Comparison of ENCODE assay signal across 13 cellular contexts in genomic region chr7:149860821-149861727, GRCh38. TPM values are rescaled to one million over a fixed set of nuclear protein-coding genes. Genes with fewer than 3 reads are reported as not detected.
DNase-seq lines count a peak whose midpoint lies in the region; ATAC-seq, FAIRE-seq and TF ChIP-seq lines count a peak whose summit lies in the region.
"Had no signal": no experiment of that assay in that cellular context is flagged by ENCODE, and none has a peak within 500 bp of the region (broad histone marks: within the 10 kb centered on the region; RNA-seq: fewer than 3 reads in every experiment).

No MANE protein-coding gene starts in this region.

- in situ Hi-C loops in HepG2 (cut with HindIII; ENCODE audit: extremely low pct_ligation_motif_present, low pct_unique_long_range_greater_than_20kb), result loop anchor here (25.0 kb wide), 1 partner anchor 176 kb away; no protein-coding TSS in a partner anchor

- no peaks in the 10 kb centered on the region for H3K9me3 Mint-ChIP-seq in WTC11
- H3K9me3 Mint-ChIP-seq: activated naive CD4-positive, alpha-beta T cell treated with anti-CD3 and anti-CD28 coated beads for 36 hours had no signal

- CTCF ChIA-PET in A673 (lab: Charles Lee), result no interaction called here
- CTCF ChIA-PET in WTC11 (lab: Charles Lee), result interaction anchor here (0.6 to 4.0 kb wide), 28 partner anchors 10 to 361 kb away, joined by 3 to 62 read pairs (median 5); partner anchors contain the start of genes ATP6V0E2 and ZNF862
- CTCF ChIA-PET in HepG2 (lab: Yijun Ruan, JAX; ENCODE audit: low intra/inter-chr PET ratio, low total read pairs), result interaction anchor here (1.0 to 1.3 kb wide), 2 partner anchors 12 to 415 kb away, joined by 3 to 4 read pairs; no protein-coding TSS in a partner anchor

- H3K9me3 ChIP-seq in A673 (ENCODE audit: low read depth, low read length, poor library complexity, severe bottlenecking) (no peaks in the 10 kb centered on the region), HepG2 (ENCODE audit: low read length) (no peaks in the 10 kb centered on the region)
- H3K9me3 ChIP-seq: spleen had no signal

- no peaks in the 10 kb centered on the region for H3K27me3 Mint-ChIP-seq in WTC11 (ENCODE audit: low read depth)

- no peaks in the 10 kb centered on the region for H3K36me3 Mint-ChIP-seq in WTC11

- peaks cover 7% of the 10 kb centered on the region for H3K4me1 Mint-ChIP-seq in WTC11

- no peaks in the 10 kb centered on the region for H4K20me1 ChIP-seq in HepG2 (ENCODE audit: insufficient read depth, low read length)

- 50% methylated on average over 23 of the region's 45 CpGs for WGBS in HepG2 (ENCODE audit: low lambda C conversion rate)

- POLR2A ChIA-PET in A673 (lab: Charles Lee; ENCODE audit: low non-redundant PET), result no interaction called here
- POLR2A ChIA-PET in WTC11 (lab: Charles Lee), result interaction anchor here (1.3 kb wide), 1 partner anchor 23 kb away, joined by 6 read pairs; the partner anchor contains the start of gene ZNF862
- POLR2A ChIA-PET in HepG2 (lab: Yijun Ruan, JAX), result no interaction called here

- TF ChIP-seq RAD21 in HepG2 (CRISPR knock-in tag; IDR thresholded peaks at IDR 0.05), result peak; percentile 89

- no peak overlapping the region for H3K4me2 ChIP-seq in HepG2 (ENCODE audit: low read depth, low read length)

- peak; percentile 49 for TF ChIP-seq CTCF in A673 (conservative IDR thresholded peaks at IDR 0.05; ENCODE audit: low read depth, low read length)
- peak; percentile 43 for TF ChIP-seq CTCF in GM12864 (IDR thresholded peaks at IDR 0.05; ENCODE audit: low read depth, low read length, missing control alignments)
- TF ChIP-seq CTCF in WTC11 (IDR thresholded peaks at IDR 0.05), result peak; percentile 91
- peak; percentile 89 for TF ChIP-seq CTCF in HepG2 (CRISPR knock-in tag; IDR thresholded peaks at IDR 0.05)

- DNase-seq in A673 (ENCODE audit: low spot score), result no peak
- DNase-seq in GM12864 (ENCODE audit: low read depth), result no peak
- DNase-seq in WTC11 (ENCODE audit: low spot score), result peak; percentile 80
- no peak for DNase-seq in HepG2 (ENCODE audit: low spot score)
- no peak for DNase-seq in cerebellar nuclear complex (lab: John Stamatoyannopoulos, UW)
- DNase-seq in NCI-H748 treated with DMSO at 0.1 percent for 48 hours (lab: John Stamatoyannopoulos, UW), result no peak
- DNase-seq: activated naive CD4-positive, alpha-beta T cell treated with anti-CD3 and anti-CD28 coated beads for 36 hours; spleen; stimulated activated naive CD4-positive, alpha-beta T cell had no signal

- no peak overlapping the region for H3K4me3 ChIP-seq in A673 (ENCODE audit: low read depth, low read length, poor library complexity, severe bottlenecking)
- no peak overlapping the region for H3K4me3 ChIP-seq in GM12864 (ENCODE audit: low read depth, low read length)
- H3K4me3 ChIP-seq in HepG2 (replicated peaks in 1 of 3; ENCODE audit: insufficient read depth in 1 of 3, low read depth in 2 of 3, low read length in 3 of 3), result no peak overlapping the region
- H3K4me3 ChIP-seq: lung, spleen had no signal

- peak; percentile 93 for ATAC-seq in WTC11
- ATAC-seq in HepG2, result peak; percentile 79
- ATAC-seq in GM18909 (IDR thresholded peaks at IDR 0.05; ENCODE audit: poor library complexity, unreplicated experiment), result no peak
- ATAC-seq in HG03095 (IDR thresholded peaks at IDR 0.05; ENCODE audit: unreplicated experiment), result no peak

- BruUV-seq in A673 (replicated peaks; lab: Mats Ljungman, UMichigan), result no TSS peak
- no TSS peak for BruUV-seq in HepG2 (replicated peaks; lab: Mats Ljungman, UMichigan)

- no peak overlapping the region for H2AFZ ChIP-seq in HepG2 (ENCODE audit: low read length)

- H3K36me3 ChIP-seq in A673 (ENCODE audit: insufficient read depth, low read length, poor library complexity, severe bottlenecking) (no peaks in the 10 kb centered on the region), HepG2 (replicated peaks in 1 of 2; ENCODE audit: control insufficient read depth in 1 of 2, insufficient read depth in 2 of 2, low read length in 2 of 2) (no peaks in the 10 kb centered on the region)

- intact Hi-C loops in A673 (cut with micrococcal nuclease; ENCODE audit: unreplicated experiment), result no loop called here
- intact Hi-C loops in HepG2 (cut with micrococcal nuclease; ENCODE audit: unreplicated experiment), result no loop called here

- H3K79me2 ChIP-seq in HepG2 (ENCODE audit: insufficient read depth, low read length), result no peaks in the 10 kb centered on the region

- H3K4me1 ChIP-seq in A673 (ENCODE audit: insufficient read depth, low read length, poor library complexity, severe bottlenecking) (no peaks in the 10 kb centered on the region), HepG2 (ENCODE audit: insufficient read depth, low read length) (no peaks in the 10 kb centered on the region)

- TF ChIP-seq POLR2A in HepG2 (IDR thresholded peaks at IDR 0.05; ENCODE audit: insufficient read depth in 1 of 2, low read depth in 2 of 2, low read length in 2 of 2), result no peak

- FAIRE-seq in HepG2 (lab: Jason Lieb, UNC), result no peak
- FAIRE-seq: GM19239 had no signal

- H3K9ac ChIP-seq in HepG2 (ENCODE audit: insufficient read depth, low read depth, low read length), result no peak overlapping the region

- TF ChIP-seq EP300 in HepG2 (IDR thresholded peaks at IDR 0.05; ENCODE audit: low read depth in 2 of 2, low read length in 2 of 2) (no peak), HepG2 (CRISPR knock-in tag; IDR thresholded peaks at IDR 0.05; ENCODE audit: borderline replicate concordance) (no peak)

- H3K27ac ChIP-seq in A673 (ENCODE audit: low read depth, low read length, poor library complexity, severe bottlenecking) (no peak overlapping the region), HepG2 (ENCODE audit: extremely low read length, insufficient read depth, low read length) (no peak overlapping the region)
- H3K27ac ChIP-seq: spleen had no signal

- no peak overlapping the region for H3K27ac Mint-ChIP-seq in WTC11
- H3K27ac Mint-ChIP-seq: activated naive CD4-positive, alpha-beta T cell treated with anti-CD3 and anti-CD28 coated beads for 36 hours had no signal

- no peaks in the 10 kb centered on the region for H3K27me3 ChIP-seq in A673 (replicated peaks; ENCODE audit: insufficient read depth, low read depth, low read length, poor library complexity)
- H3K27me3 ChIP-seq in HepG2 (ENCODE audit: control insufficient read depth in 1 of 2, insufficient read depth in 2 of 2, low read length in 2 of 2), result peaks cover 0 to 17% of the 10 kb centered on the region in 2 experiments; a peak in 1 of 5 replicates
- H3K27me3 ChIP-seq: spleen had no signal

- no peak overlapping the region for H3K4me3 Mint-ChIP-seq in WTC11
- H3K4me3 Mint-ChIP-seq: activated naive CD4-positive, alpha-beta T cell treated with anti-CD3 and anti-CD28 coated beads for 36 hours had no signal

RNA-seq across cellular contexts. Expression of gene ATP6V0E2, which starts 12.7 kb away (rescaled TPM):
- total RNA-seq in A673 (2021) (50.1 and 51.9 TPM in 2 replicates), WTC11 (2021) (22.7 to 26.2 TPM (median 24.8 TPM) in 3 replicates), HepG2 (2016; rRNA removed; fragmentation: Illumina TruSeq; extraction: Trizol) (142 and 203 TPM in 2 replicates)
- 120 and 162 TPM in 2 replicates for total RNA-seq in HepG2 (2016; cell fraction: cytosol; rRNA removed; fragmentation: Illumina TruSeq; extraction: Trizol; ENCODE audit: low read depth)
- total RNA-seq in HepG2 (2016; cell fraction: insoluble cytoplasmic fraction; rRNA removed; fragmentation: Illumina TruSeq; extraction: Trizol), result 117 and 216 TPM in 2 replicates
- 244 and 302 TPM in 2 replicates for total RNA-seq in HepG2 (2016; cell fraction: membrane; rRNA removed; fragmentation: Illumina TruSeq; extraction: Trizol)
- total RNA-seq in HepG2 (2016; cell fraction: nucleus; rRNA removed; fragmentation: Illumina TruSeq; extraction: Trizol), result 121 and 139 TPM in 2 replicates
- 32.9 and 36.8 TPM in 2 replicates for polyA plus RNA-seq in HepG2 (2011; rRNA removed)
- 39.7 and 73.9 TPM in 2 replicates for polyA plus RNA-seq in HepG2 (2011; cell fraction: cytosol; rRNA removed)
- 47.4 and 51.5 TPM in 2 replicates for polyA plus RNA-seq in HepG2 (2011; cell fraction: nucleus; rRNA removed)
- polyA plus RNA-seq in HepG2 (2012), result 44.9 and 47.0 TPM in 2 replicates
- 173 and 241 TPM in 2 replicates for polyA plus RNA-seq in HepG2 (2016; cell fraction: cytosol; fragmentation: Illumina TruSeq; extraction: Trizol; ENCODE audit: low read depth)
- 167 and 202 TPM in 2 replicates for polyA plus RNA-seq in HepG2 (2016; cell fraction: insoluble cytoplasmic fraction; fragmentation: Illumina TruSeq; extraction: Trizol; ENCODE audit: low read depth)
- 293 and 346 TPM in 2 replicates for polyA plus RNA-seq in HepG2 (2016; cell fraction: membrane; fragmentation: Illumina TruSeq; extraction: Trizol; ENCODE audit: low read depth)
- 253 and 256 TPM in 2 replicates for polyA plus RNA-seq in HepG2 (2016; cell fraction: nucleus; fragmentation: Illumina TruSeq; extraction: Trizol; ENCODE audit: insufficient read depth, low read depth)
- polyA minus RNA-seq in HepG2 (2011; rRNA and poly(A)+ RNA removed; ENCODE audit: low replicate concordance), result 0.58 and 74.0 TPM in 2 replicates
- polyA minus RNA-seq in HepG2 (2011; cell fraction: cytosol; rRNA and poly(A)+ RNA removed), result 30.3 and 36.1 TPM in 2 replicates
- 14.4 and 15.7 TPM in 2 replicates for polyA minus RNA-seq in HepG2 (2011; cell fraction: nucleus; rRNA and poly(A)+ RNA removed)

RNA-seq across cellular contexts. Expression of gene ZNF862, which starts 22.9 kb away (rescaled TPM):
- 5.7 and 8.3 TPM in 2 replicates for total RNA-seq in A673 (2021)
- 3.6 to 6.3 TPM (median 5.8 TPM) in 3 replicates for total RNA-seq in WTC11 (2021)
- total RNA-seq in HepG2 (2016; rRNA removed; fragmentation: Illumina TruSeq; extraction: Trizol), result 0.89 and 1.0 TPM in 2 replicates
- total RNA-seq in HepG2 (2016; cell fraction: cytosol; rRNA removed; fragmentation: Illumina TruSeq; extraction: Trizol; ENCODE audit: low read depth), result 0.10 and 0.35 TPM in 2 replicates
- 0.67 and 0.80 TPM in 2 replicates for total RNA-seq in HepG2 (2016; cell fraction: insoluble cytoplasmic fraction; rRNA removed; fragmentation: Illumina TruSeq; extraction: Trizol)
- 0.46 and 0.55 TPM in 2 replicates for total RNA-seq in HepG2 (2016; cell fraction: membrane; rRNA removed; fragmentation: Illumina TruSeq; extraction: Trizol)
- total RNA-seq in HepG2 (2016; cell fraction: nucleus; rRNA removed; fragmentation: Illumina TruSeq; extraction: Trizol), result 2.0 TPM in 2 replicates
- polyA plus RNA-seq in HepG2 (2011; rRNA removed), result 2.0 and 2.8 TPM in 2 replicates
- 1.0 and 1.3 TPM in 2 replicates for polyA plus RNA-seq in HepG2 (2011; cell fraction: cytosol; rRNA removed)
- polyA plus RNA-seq in HepG2 (2011; cell fraction: nucleus; rRNA removed), result 7.1 and 8.7 TPM in 2 replicates
- 0.76 and 1.6 TPM in 2 replicates for polyA plus RNA-seq in HepG2 (2012)
- 0.25 and 0.28 TPM in 2 replicates for polyA plus RNA-seq in HepG2 (2016; cell fraction: cytosol; fragmentation: Illumina TruSeq; extraction: Trizol; ENCODE audit: low read depth)
- 0.27 and 0.70 TPM in 2 replicates for polyA plus RNA-seq in HepG2 (2016; cell fraction: insoluble cytoplasmic fraction; fragmentation: Illumina TruSeq; extraction: Trizol; ENCODE audit: low read depth)
- 0.29 and 0.43 TPM in 2 replicates for polyA plus RNA-seq in HepG2 (2016; cell fraction: membrane; fragmentation: Illumina TruSeq; extraction: Trizol; ENCODE audit: low read depth)
- polyA plus RNA-seq in HepG2 (2016; cell fraction: nucleus; fragmentation: Illumina TruSeq; extraction: Trizol; ENCODE audit: insufficient read depth, low read depth), result 1.9 and 2.0 TPM in 2 replicates
- polyA minus RNA-seq in HepG2 (2011; rRNA and poly(A)+ RNA removed; ENCODE audit: low replicate concordance), result 2.0 and 5.0 TPM in 2 replicates
- 0.59 and 1.2 TPM in 2 replicates for polyA minus RNA-seq in HepG2 (2011; cell fraction: cytosol; rRNA and poly(A)+ RNA removed)
- polyA minus RNA-seq in HepG2 (2011; cell fraction: nucleus; rRNA and poly(A)+ RNA removed), result 6.6 and 10.3 TPM in 2 replicates

Comparison
In these comparisons a context has a peak if more than half of its experiments do, and no peak if none do; other contexts are left out.
1. ATAC-seq: peak in WTC11 (single experiment) and HepG2 (single experiment); none in GM18909 (single experiment) and HG03095 (single experiment).
2. Peak in every context shown above with its lines, with median percentiles within 50 percentile points of each other: CTCF ChIP-seq.